ENCODE assay signal across 25 cellular contexts in genomic region chr18:2672872-2673271, GRCh38.
"Had no signal": no experiment of that assay in that cellular context is flagged by ENCODE, and none has a peak within 500 bp of the region (broad histone marks: within the 10 kb centered on the region; RNA-seq: fewer than 3 reads in every experiment).

No MANE protein-coding gene starts in this region.

- H3K9me3 Mint-ChIP-seq: activated CD4-positive, alpha-beta memory T cell treated with anti-CD3 and anti-CD28 coated beads, Interleukin-2, amount 10 ng/mL, durations not matched to agents 7 days and 5 days; activated T-cell treated with anti-CD3 and anti-CD28 coated beads, Interleukin-2, amount 50 U/mL, for 4 hours; activated T-helper 2 cell treated with anti-CD3 and anti-CD28 coated beads, Interferon-gamma antibody, Interleukin-2, Interleukin-4, amounts not matched to agents 10 μg/mL and 5 μg/mL and 100 μg/mL, durations not matched to agents 14 hours and 24 hours and 36 hours; dendritic cell treated with granulocyte-macrophage colony-stimulating factor and Interleukin-4, amounts not matched to agents 40 ng/mL and 50 ng/mL, for 4 days; neural crest cell had no signal

- H3K27me3 ChIP-seq: ascending aorta, brain microvascular endothelial cell, sigmoid colon, testis, vagina had no signal

- H3K4me3 Mint-ChIP-seq: activated CD4-positive, alpha-beta memory T cell treated with anti-CD3 and anti-CD28 coated beads, Interleukin-2, amount 10 ng/mL, durations not matched to agents 7 days and 5 days; activated T-cell treated with anti-CD3 and anti-CD28 coated beads, Interleukin-2, amount 50 U/mL, for 4 hours; dendritic cell treated with granulocyte-macrophage colony-stimulating factor and Interleukin-4, amounts not matched to agents 40 ng/mL and 50 ng/mL, for 4 days; neural crest cell; stimulated activated naive B cell treated with anti-CD40 and anti-IgM and Interleukin-4, amounts not matched to agents 10 μg/mL and 1 μg/mL and 100 μg/mL, for 72 hours had no signal

- ATAC-seq: activated T-cell treated with anti-CD3 and anti-CD28 coated beads, Interleukin-2, amount 50 U/mL, for 4 hours; left colon; stimulated activated naive B cell treated with anti-CD40 and anti-IgM and Interleukin-4, amounts not matched to agents 10 μg/mL and 1 μg/mL and 100 μg/mL, for 72 hours had no signal

- H3K4me3 ChIP-seq: ascending aorta, sigmoid colon, smooth muscle cell, testis, vagina had no signal

- DNase-seq: activated CD4-positive, alpha-beta memory T cell treated with anti-CD3 and anti-CD28 coated beads, Interleukin-2, amount 10 ng/mL, durations not matched to agents 7 days and 5 days; activated naive CD4-positive, alpha-beta T cell; activated T-cell treated with anti-CD3 and anti-CD28 coated beads, Interleukin-2, amount 50 U/mL, for 4 hours; brain microvascular endothelial cell; caudate nucleus; effector CD4-positive, alpha-beta T cell; foreskin fibroblast; left colon; mesenchymal stem cell; retina; sigmoid colon; stimulated activated CD4-positive, alpha-beta T cell treated with anti-CD3 and anti-CD28 coated beads, Interleukin-15, amount 100 ng/mL, for 24 hours; stimulated activated CD8-positive, alpha-beta memory T cell treated with anti-CD3 and anti-CD28 coated beads, Interleukin-4, amount 100 ng/mL, for 48 hours; stimulated activated naive B cell treated with anti-CD40 and anti-IgM and Interleukin-4, amounts not matched to agents 10 μg/mL and 1 μg/mL and 100 μg/mL, for 72 hours; T-helper 9 cell; testis; trophoblast cell had no signal

- H3K27ac Mint-ChIP-seq: activated CD4-positive, alpha-beta memory T cell treated with anti-CD3 and anti-CD28 coated beads, Interleukin-2, amount 10 ng/mL, durations not matched to agents 7 days and 5 days; dendritic cell treated with granulocyte-macrophage colony-stimulating factor and Interleukin-4, amounts not matched to agents 40 ng/mL and 50 ng/mL, for 4 days had no signal

- H3K9me3 ChIP-seq: ascending aorta, sigmoid colon, testis, vagina had no signal

- H3K4me1 Mint-ChIP-seq: neural crest cell had no signal

- H3K27ac ChIP-seq: ascending aorta, brain microvascular endothelial cell, sigmoid colon, testis, vagina had no signal

- FAIRE-seq: endometrium, keratinocyte had no signal

- H3K4me1 ChIP-seq: ascending aorta, sigmoid colon, testis, vagina had no signal

- H3K27me3 Mint-ChIP-seq: activated CD4-positive, alpha-beta memory T cell treated with anti-CD3 and anti-CD28 coated beads, Interleukin-2, amount 10 ng/mL, durations not matched to agents 7 days and 5 days; dendritic cell treated with granulocyte-macrophage colony-stimulating factor and Interleukin-4, amounts not matched to agents 40 ng/mL and 50 ng/mL, for 4 days; stimulated activated naive B cell treated with anti-CD40 and anti-IgM and Interleukin-4, amounts not matched to agents 10 μg/mL and 1 μg/mL and 100 μg/mL, for 72 hours had no signal
